Comparison of ENCODE assay signal across 9 cellular contexts in the genomic region with DNA sequence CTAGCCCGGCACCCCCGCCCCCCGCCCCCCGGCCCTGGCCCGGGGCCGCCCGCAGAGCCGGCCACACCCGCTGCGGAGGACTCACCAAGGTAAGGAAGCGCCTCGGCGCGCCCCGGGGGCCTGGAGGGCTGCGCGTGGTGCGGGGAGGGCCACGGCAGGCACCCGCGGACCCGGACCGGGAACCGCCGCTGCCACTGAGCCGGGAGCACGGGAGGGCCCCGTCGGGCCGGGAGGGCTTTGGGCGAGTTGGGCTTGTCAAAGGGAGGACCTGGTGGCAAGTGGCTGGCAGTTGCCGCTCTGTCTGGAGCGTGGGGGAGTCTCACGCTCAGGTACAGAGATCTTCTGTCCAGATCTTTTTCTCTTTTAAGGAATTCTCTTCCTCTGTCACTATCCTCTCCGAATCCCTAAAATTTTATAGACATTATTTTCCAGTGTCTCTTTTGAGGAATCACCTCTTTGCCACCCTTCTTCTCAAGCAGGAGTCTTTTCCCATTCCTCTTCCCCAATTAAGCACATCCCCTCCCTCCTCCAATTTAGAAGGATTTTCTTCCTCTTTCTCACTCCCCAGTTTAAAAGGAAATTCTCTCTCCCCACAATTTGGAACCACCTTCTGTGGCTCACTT. TPM values are rescaled to one million over a fixed set of nuclear protein-coding genes. Genes with fewer than 3 reads are reported as not detected.
A peak's percentile ranks its signal among the peaks of the same experiment; 100 is the strongest.
DNase-seq lines count a peak whose midpoint lies in the region; ATAC-seq and TF ChIP-seq lines count a peak whose summit lies in the region.
"Had no signal": no experiment of that assay in that cellular context is flagged by ENCODE, and none has a peak within 500 bp of the region (broad histone marks: within the 10 kb centered on the region; RNA-seq: fewer than 3 reads in every experiment).

No MANE protein-coding gene starts in this region.

- no peaks in the 10 kb centered on the region for H3K79me2 ChIP-seq in mesendoderm (ENCODE audit: control insufficient read depth, insufficient read depth, low read length)
- H3K79me2 ChIP-seq in GM23248 (ENCODE audit: insufficient read depth) = no peaks in the 10 kb centered on the region

- no peaks in the 10 kb centered on the region for H3K36me3 Mint-ChIP-seq in CD4-positive, alpha-beta T cell (ENCODE audit: low read depth)
- peaks cover 6% of the 10 kb centered on the region for H3K36me3 Mint-ChIP-seq in activated T-helper 17 cell treated with anti-CD3 and anti-CD28 coated beads, Interleukin-2, amount 50 U/mL, for 72 hours (ENCODE audit: low read depth)

- no peak overlapping the region for H4K5ac ChIP-seq in mesendoderm (ENCODE audit: low read length)

- ATAC-seq in CD4-positive, alpha-beta T cell (ENCODE audit: poor library complexity) = no peak
- ATAC-seq in activated T-helper 17 cell treated with anti-CD3 and anti-CD28 coated beads, Interleukin-2, amount 50 U/mL, for 72 hours (replicated peaks) = no peak
- no peak for ATAC-seq in GM18517 (IDR thresholded peaks at IDR 0.05; ENCODE audit: unreplicated experiment)

- H3K23ac ChIP-seq in mesendoderm (ENCODE audit: low read length) = no peak overlapping the region

- intact Hi-C loops in CD4-positive, alpha-beta T cell (cut with DNase I, micrococcal nuclease) = no loop called here

- H3K79me1 ChIP-seq in mesendoderm (ENCODE audit: low read length) = no peaks in the 10 kb centered on the region

- no peak overlapping the region for H4K8ac ChIP-seq in mesendoderm (ENCODE audit: low read depth, low read length)

- H3K56ac ChIP-seq in mesendoderm (ENCODE audit: low read length) = no peak overlapping the region

- no peaks in the 10 kb centered on the region for H3K9me2 ChIP-seq in GM23248 (ENCODE audit: insufficient read depth)

- H3K36me3 ChIP-seq in GM06990 (ENCODE audit: control insufficient read depth, insufficient read depth, low read length) (no peaks in the 10 kb centered on the region), mesendoderm (ENCODE audit: control insufficient read depth, insufficient read depth, low read length) (no peaks in the 10 kb centered on the region), GM23248 (ENCODE audit: low read depth) (no peaks in the 10 kb centered on the region)
- H3K36me3 ChIP-seq: colonic mucosa had no signal

- peaks cover 89% of the 10 kb centered on the region for H3K27me3 ChIP-seq in CD4-positive, alpha-beta T cell (ENCODE audit: control insufficient read depth, insufficient read depth, low read length)
- H3K27me3 ChIP-seq in GM06990 (replicated peaks; ENCODE audit: control insufficient read depth, insufficient read depth, low read length) (no peaks in the 10 kb centered on the region), mesendoderm (ENCODE audit: insufficient read depth, low read length, poor library complexity) (peaks cover 65% of the 10 kb centered on the region), GM23248 (replicated peaks; ENCODE audit: insufficient read depth) (peaks cover 92% of the 10 kb centered on the region)

- peaks cover 34% of the 10 kb centered on the region for H3K4me1 Mint-ChIP-seq in CD4-positive, alpha-beta T cell (ENCODE audit: low read depth)
- H3K4me1 Mint-ChIP-seq in activated T-helper 17 cell treated with anti-CD3 and anti-CD28 coated beads, Interleukin-2, amount 50 U/mL, for 72 hours = peaks cover 24% of the 10 kb centered on the region

- H3K4me2 ChIP-seq in mesendoderm (ENCODE audit: low read length) (no peak overlapping the region), GM23248 (ENCODE audit: unreplicated experiment) (no peak overlapping the region)

- peak overlapping the region; percentile 33 for H3K18ac ChIP-seq in mesendoderm (ENCODE audit: low read length)

- H3K27ac ChIP-seq in CD4-positive, alpha-beta T cell (ENCODE audit: low read depth, low read length) = no peak overlapping the region
- H3K27ac ChIP-seq in mesendoderm (ENCODE audit: low read depth, low read length) (no peak overlapping the region), GM23248 (no peak overlapping the region)
- H3K27ac ChIP-seq: colonic mucosa had no signal

- no peaks in the 10 kb centered on the region for H3K9me3 ChIP-seq in CD4-positive, alpha-beta T cell (ENCODE audit: control insufficient read depth, low read length)
- H3K9me3 ChIP-seq in GM23248 (ENCODE audit: low read depth) = no peaks in the 10 kb centered on the region
- H3K9me3 ChIP-seq: colonic mucosa had no signal

- no peaks in the 10 kb centered on the region for H3K9me3 Mint-ChIP-seq in CD4-positive, alpha-beta T cell
- H3K9me3 Mint-ChIP-seq in activated T-helper 17 cell treated with anti-CD3 and anti-CD28 coated beads, Interleukin-2, amount 50 U/mL, for 72 hours = no peaks in the 10 kb centered on the region

- H2AFZ ChIP-seq in GM23248 = no peak overlapping the region

- H4K20me1 ChIP-seq in GM23248 (ENCODE audit: insufficient read depth) = no peaks in the 10 kb centered on the region

- no CpG with 5 or more reads among the region's 35 CpGs for WGBS in mesendoderm (ENCODE audit: extremely low coverage, insufficient coverage, low lambda C conversion rate)
- WGBS in GM23248 (ENCODE audit: low coverage in 1 of 2, low lambda C conversion rate in 2 of 2, missing lambda C conversion rate in 2 of 2), 2 experiments = 4% methylated on average over 17 to 34 of the region's 35 CpGs

- no peaks in the 10 kb centered on the region for H3F3A ChIP-seq in GM23248 (ENCODE audit: insufficient read depth)

- H3K4me3 ChIP-seq in GM06990 (replicated peaks; ENCODE audit: low read depth, low read length) (peak overlapping the region; percentile 52), mesendoderm (ENCODE audit: low read length) (no peak overlapping the region), GM23248 (no peak overlapping the region)
- H3K4me3 ChIP-seq: colonic mucosa had no signal

- H2BK5ac ChIP-seq in mesendoderm (ENCODE audit: low read length) = no peak overlapping the region

- POLR2A ChIA-PET in CD4-positive, alpha-beta T cell (lab: Charles Lee) = no interaction called here

- H3K9ac ChIP-seq in mesendoderm (ENCODE audit: low read length) (no peak overlapping the region), GM23248 (no peak overlapping the region)

- H3K27ac Mint-ChIP-seq in CD4-positive, alpha-beta T cell = no peak overlapping the region
- H3K27ac Mint-ChIP-seq in activated T-helper 17 cell treated with anti-CD3 and anti-CD28 coated beads, Interleukin-2, amount 50 U/mL, for 72 hours = no peak overlapping the region

- H2BK15ac ChIP-seq in mesendoderm (replicated peaks; ENCODE audit: low read depth) = no peak overlapping the region

- H2AK5ac ChIP-seq in mesendoderm (ENCODE audit: low read length) = no peak overlapping the region

- H3K27me3 Mint-ChIP-seq in CD4-positive, alpha-beta T cell = peaks cover 92% of the 10 kb centered on the region
- H3K27me3 Mint-ChIP-seq in activated T-helper 17 cell treated with anti-CD3 and anti-CD28 coated beads, Interleukin-2, amount 50 U/mL, for 72 hours = peaks cover 85% of the 10 kb centered on the region

- peaks cover 4% of the 10 kb centered on the region for H3K4me1 ChIP-seq in mesendoderm (ENCODE audit: control insufficient read depth, low read depth, low read length)
- H3K4me1 ChIP-seq in GM23248 (ENCODE audit: insufficient read depth) = no peaks in the 10 kb centered on the region
- H3K4me1 ChIP-seq: colonic mucosa had no signal

- CTCF ChIA-PET in CD4-positive, alpha-beta T cell (lab: Charles Lee) = no interaction called here

- H3K4me3 Mint-ChIP-seq in CD4-positive, alpha-beta T cell = peak overlapping the region; percentile 62
- H3K4me3 Mint-ChIP-seq in activated T-helper 17 cell treated with anti-CD3 and anti-CD28 coated beads, Interleukin-2, amount 50 U/mL, for 72 hours = peak overlapping the region; percentile 40

- in situ Hi-C loops in GM23248 (cut with MboI) = no loop called here

- no peak for DNase-seq in CD4-positive, alpha-beta T cell
- DNase-seq in GM06990 (ENCODE audit: extremely low read depth, insufficient read length) (peak; percentile 35), mesendoderm (peak; percentile 8), GM23248 (no peak), foreskin melanocyte (no peak)
- DNase-seq: colonic mucosa, hippocampal formation had no signal

- H2BK120ac ChIP-seq in mesendoderm (ENCODE audit: low read depth, low read length) = no peak overlapping the region

- TF ChIP-seq CTCF in CD4-positive, alpha-beta T cell (IDR thresholded peaks at IDR 0.05) = no peak
- TF ChIP-seq CTCF in GM06990 (IDR thresholded peaks at IDR 0.05; ENCODE audit: insufficient read depth, low read length, poor library complexity, severe bottlenecking) = no peak

- no peak overlapping the region for H3K4ac ChIP-seq in mesendoderm (ENCODE audit: low read depth, low read length)

RNA-seq across cellular contexts. Expression of gene LHX2, which starts 11.3 kb away (rescaled TPM):
- under 1 TPM in 1 of 2 experiments, not detected in 1; 0.14 TPM for total RNA-seq in CD4-positive, alpha-beta T cell
- total RNA-seq in activated T-helper 17 cell treated with anti-CD3 and anti-CD28 coated beads, Interleukin-2, amount 50 U/mL, for 72 hours = not detected
- 0.52 TPM for polyA plus RNA-seq in mesendoderm (2013, experiment 1 of 2)
- 0.49 TPM for polyA plus RNA-seq in mesendoderm (2013, experiment 2 of 2)
- not detected in 2 replicates for total RNA-seq in GM23248 (2014; rRNA removed; shearing (Covaris generic))
- polyA plus RNA-seq in GM23248 (2016; fragmentation: Nextera tagmentation; extraction: Ambion mirVana) = not detected in 2 replicates

Comparison
In these comparisons a context has a peak if more than half of its experiments do, and no peak if none do; other contexts are left out.
1. DNase-seq: peak in GM06990 (single experiment) and mesendoderm (single experiment); none in CD4-positive, alpha-beta T cell (0 of 10), GM23248 (single experiment) and foreskin melanocyte (single experiment).